Comparison of ENCODE assay signal across 8 cellular contexts in the genomic region with DNA sequence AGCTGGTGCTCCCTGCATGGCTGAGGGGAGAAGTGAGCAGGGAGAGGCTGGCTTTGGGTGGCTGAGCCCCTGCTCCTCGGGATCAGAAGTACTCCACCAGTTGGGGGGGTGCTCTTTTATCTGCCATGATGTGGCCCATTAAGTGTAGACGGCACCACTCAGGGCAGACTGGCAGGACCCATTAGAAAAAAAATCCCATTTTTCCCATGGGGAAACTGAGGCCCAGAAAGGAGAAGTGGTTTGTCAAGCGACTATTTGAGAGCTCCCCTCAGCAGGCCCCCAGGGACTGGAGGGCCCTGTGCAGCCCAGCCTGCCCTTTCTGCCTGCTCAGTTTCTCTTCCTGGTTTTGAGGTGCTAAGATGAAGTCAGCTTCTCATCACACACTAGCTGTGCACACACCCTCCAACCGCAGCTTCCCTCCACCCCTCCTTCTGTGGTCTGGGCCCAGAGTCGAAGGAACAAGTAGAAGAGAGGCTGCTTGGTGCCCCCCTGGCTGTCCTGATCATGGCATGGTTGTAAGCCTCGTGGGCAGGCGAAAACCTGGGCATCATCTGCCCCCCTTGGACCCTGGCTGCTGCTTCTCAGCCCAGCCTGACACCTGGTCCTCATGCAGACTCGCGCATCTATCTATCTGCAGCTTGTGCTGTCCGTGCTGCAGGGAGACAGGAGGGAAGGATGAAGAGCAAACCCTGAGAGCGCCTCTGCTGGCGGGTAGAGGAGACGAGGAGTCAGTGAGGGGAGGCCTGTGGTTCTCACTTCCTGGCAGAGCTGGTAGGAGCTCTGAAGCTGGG.
DNase-seq lines count a peak whose midpoint lies in the region; ATAC-seq lines count a peak whose summit lies in the region.

No MANE protein-coding gene starts in this region.

- DNase-seq in AG20443 (ENCODE audit: low spot score) (peak; percentile 78), SIG-M5 treated with dmso at 0.1 percent for 504 hours (lab: John Stamatoyannopoulos, UW; ENCODE audit: unreplicated experiment) (peak; percentile 97), globus pallidus (ENCODE audit: low spot score) (peak; percentile 75), retina (peak; percentile 54), amniotic stem cell (lab: John Stamatoyannopoulos, UW) (no peak)
- peak; percentile 57 to 77 (median 76) for DNase-seq in activated naive CD4-positive, alpha-beta T cell (lab: John Stamatoyannopoulos, UW)

- peak; percentile 35 for ATAC-seq in GM19043 (IDR thresholded peaks at IDR 0.05; ENCODE audit: low read depth, unreplicated experiment)
- peak; percentile 49 for ATAC-seq in HG03280 (IDR thresholded peaks at IDR 0.05; ENCODE audit: unreplicated experiment)
